10 cellular contexts compared by ENCODE assay signal in the genomic region with DNA sequence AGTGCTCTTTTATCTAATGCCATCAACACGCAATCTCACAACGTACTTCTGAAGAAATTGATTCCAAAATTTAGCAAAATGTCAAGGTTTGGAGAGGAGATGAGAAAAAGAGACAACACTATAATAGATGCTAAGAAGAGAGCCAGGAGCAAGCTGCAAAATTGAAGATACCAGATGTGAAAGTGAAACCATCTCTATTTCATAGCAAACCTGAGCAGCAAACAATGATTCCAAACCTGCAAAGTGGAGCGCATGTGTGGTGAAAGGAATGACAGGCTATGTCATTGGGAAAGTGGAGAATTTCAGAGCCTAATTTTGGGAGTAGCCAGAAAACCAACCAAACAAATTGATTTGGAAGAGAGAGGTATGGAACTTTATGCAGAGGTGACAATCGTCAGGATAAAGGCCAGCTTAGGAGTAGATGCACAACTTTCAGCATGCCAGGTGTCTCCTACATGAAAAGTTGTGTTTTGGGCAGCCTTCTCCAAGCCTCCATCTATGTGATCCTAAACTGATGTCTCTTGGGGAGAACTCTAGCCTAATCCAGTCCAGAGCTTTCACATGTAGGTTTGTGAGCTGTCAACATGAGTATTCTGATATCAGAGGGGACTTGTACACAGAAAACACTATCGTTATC.
DNase-seq lines count a peak whose midpoint lies in the region; ATAC-seq, FAIRE-seq and TF ChIP-seq lines count a peak whose summit lies in the region.
"Had no signal": no experiment of that assay in that cellular context is flagged by ENCODE, and none has a peak within 500 bp of the region (broad histone marks: within the 10 kb centered on the region; RNA-seq: fewer than 3 reads in every experiment).

No MANE protein-coding gene starts in this region.

- peak overlapping the region; percentile 16 for H3K4me3 Mint-ChIP-seq in activated CD4-positive, alpha-beta memory T cell treated with anti-CD3 and anti-CD28 coated beads for 36 hours

- peak; percentile 27 for FAIRE-seq in H54 (lab: Jason Lieb, UNC)

- CTCF ChIA-PET in activated CD4-positive, alpha-beta memory T cell treated with anti-CD3 and anti-CD28 coated beads for 36 hours (lab: Charles Lee), result interaction anchor here (0.6 to 0.8 kb wide), 2 partner anchors 12 to 48 kb away, joined by 3 read pairs; no protein-coding TSS in a partner anchor

- H3K9me3 Mint-ChIP-seq in activated CD4-positive, alpha-beta memory T cell treated with anti-CD3 and anti-CD28 coated beads for 36 hours, result no peaks in the 10 kb centered on the region

- POLR2A ChIA-PET in activated CD4-positive, alpha-beta memory T cell treated with anti-CD3 and anti-CD28 coated beads for 36 hours (lab: Charles Lee), result interaction anchor here (1.7 kb wide), 1 partner anchor 14 kb away, joined by 3 read pairs; no protein-coding TSS in a partner anchor

- TF ChIP-seq CTCF in right lobe of liver (IDR thresholded peaks at IDR 0.05) (no peak), foreskin fibroblast (IDR thresholded peaks at IDR 0.05; ENCODE audit: low read depth, low read length) (no peak)

- no peaks in the 10 kb centered on the region for H3K27me3 ChIP-seq in right lobe of liver

- H3K4me1 ChIP-seq in right lobe of liver, result peaks cover 0 to 9% (median 5%) of the 10 kb centered on the region in 4 donors

- WGBS in right lobe of liver (ENCODE audit: insufficient coverage, low coverage, low lambda C conversion rate, missing lambda C conversion rate), result 42% methylated on average over 5 of the region's 5 CpGs

- H3K36me3 ChIP-seq in right lobe of liver, result no peaks in the 10 kb centered on the region

- H3K36me3 Mint-ChIP-seq in activated CD4-positive, alpha-beta memory T cell treated with anti-CD3 and anti-CD28 coated beads for 36 hours, result no peaks in the 10 kb centered on the region

- H3K27ac Mint-ChIP-seq in activated CD4-positive, alpha-beta memory T cell treated with anti-CD3 and anti-CD28 coated beads for 36 hours, result no peak overlapping the region

- TF ChIP-seq POLR2A in H54 (IDR thresholded peaks at IDR 0.05; ENCODE audit: low read depth, low read length), result no peak
- no peak for TF ChIP-seq POLR2A in right lobe of liver (IDR thresholded peaks at IDR 0.05)

- intact Hi-C loops in activated CD4-positive, alpha-beta memory T cell treated with anti-CD3 and anti-CD28 coated beads for 36 hours (cut with micrococcal nuclease), result loop anchor here (5.0 kb wide), 1 partner anchor 165 kb away; no protein-coding TSS in a partner anchor
- intact Hi-C loops in right lobe of liver (cut with DNase I), result no loop called here

- DNase-seq in DMS153 treated with DMSO at 0.1 percent for 48 hours (lab: John Stamatoyannopoulos, UW; ENCODE audit: unreplicated experiment) (peak; percentile 12), DMS153 (lab: John Stamatoyannopoulos, UW) (no peak), H54 (ENCODE audit: insufficient read length, low spot score) (no peak), right lobe of liver (no peak), foreskin fibroblast (no peak)
- DNase-seq in activated CD4-positive, alpha-beta memory T cell treated with anti-CD3 and anti-CD28 coated beads for 36 hours, result no peak
- DNase-seq: DMS 273 treated with DMSO at 0.1 percent for 48 hours had no signal

- no peaks in the 10 kb centered on the region for H3K27me3 Mint-ChIP-seq in activated CD4-positive, alpha-beta memory T cell treated with anti-CD3 and anti-CD28 coated beads for 36 hours

- H3K27ac ChIP-seq in right lobe of liver, result no peak overlapping the region
- H3K27ac ChIP-seq: 22Rv1 had no signal

- peaks cover 18% of the 10 kb centered on the region for H3K4me1 Mint-ChIP-seq in activated CD4-positive, alpha-beta memory T cell treated with anti-CD3 and anti-CD28 coated beads for 36 hours (ENCODE audit: low read depth)

- no peaks in the 10 kb centered on the region for H3K9me3 ChIP-seq in right lobe of liver

- ATAC-seq in right lobe of liver (peak; percentile 81 to 96 (median 86)), HG03196 (IDR thresholded peaks at IDR 0.05; ENCODE audit: unreplicated experiment) (no peak), HG02798 (IDR thresholded peaks at IDR 0.05; ENCODE audit: poor library complexity, unreplicated experiment) (no peak)

- H3K4me3 ChIP-seq in right lobe of liver (peak overlapping the region in 2 of 3 donors; percentile 10), foreskin fibroblast (ENCODE audit: low read depth in 1 of 2, low read length in 2 of 2) (no peak overlapping the region)

Comparison
In these comparisons a context has a peak if more than half of its experiments do, and no peak if none do; other contexts are left out.
1. ATAC-seq: peak in right lobe of liver (4 of 4); none in HG03196 (single experiment) and HG02798 (single experiment).
2. H3K4me3 ChIP-seq: peak in right lobe of liver (2 of 3); none in foreskin fibroblast (0 of 2).